ENCODE assay signal across 11 cellular contexts in genomic region chr1:178052650-178053461, GRCh38. TPM values are rescaled to one million over a fixed set of nuclear protein-coding genes. Genes with fewer than 3 reads are reported as not detected.
A peak's percentile ranks its signal among the peaks of the same experiment; 100 is the strongest.
DNase-seq lines count a peak whose midpoint lies in the region; TF ChIP-seq lines count a peak whose summit lies in the region.
"Had no signal": no experiment of that assay in that cellular context is flagged by ENCODE, and none has a peak within 500 bp of the region (broad histone marks: within the 10 kb centered on the region; RNA-seq: fewer than 3 reads in every experiment).

No MANE protein-coding gene starts in this region.

- DNase-seq in AG10803 (ENCODE audit: low read depth) (peak; percentile 69), NCI-H146 treated with DMSO at 0.1 percent for 48 hours (lab: John Stamatoyannopoulos, UW; ENCODE audit: unreplicated experiment) (peak; percentile 48), 8988T (no peak), NCI-H510A (lab: John Stamatoyannopoulos, UW) (no peak), NCI-H2107 (lab: John Stamatoyannopoulos, UW) (no peak), lower leg skin (ENCODE audit: low spot score in 2 of 2) (no peak)
- DNase-seq: activated CD8-positive, alpha-beta memory T cell treated with anti-CD3 and anti-CD28 coated beads, Interleukin-2, amount 10 ng/mL, durations not matched to agents 7 days and 5 days; cerebellar nuclear complex; kidney had no signal

- TF ChIP-seq POLR2A in lower leg skin (IDR thresholded peaks at IDR 0.05), result no peak

- 38 to 46% methylated on average over 10 of the region's 10 CpGs for WGBS in lower leg skin, 2 donors

- H3K9ac ChIP-seq in endocrine pancreas (ENCODE audit: control insufficient read depth, insufficient read depth, low read length) (no peak overlapping the region), mucosa of stomach (ENCODE audit: low read length) (peak overlapping the region; percentile 35)

- no peak for TF ChIP-seq CTCF in AG10803 (conservative IDR thresholded peaks at IDR 0.05; ENCODE audit: low read length)
- TF ChIP-seq CTCF in lower leg skin (IDR thresholded peaks at IDR 0.05), result no peak

- H3K36me3 ChIP-seq in endocrine pancreas (ENCODE audit: control insufficient read depth, insufficient read depth, low read length), result no peaks in the 10 kb centered on the region
- no peaks in the 10 kb centered on the region for H3K36me3 ChIP-seq in mucosa of stomach (ENCODE audit: control insufficient read depth, insufficient read depth, low read length)

- no peaks in the 10 kb centered on the region for H3K9me3 ChIP-seq in endocrine pancreas (ENCODE audit: control insufficient read depth, low read length)
- no peaks in the 10 kb centered on the region for H3K9me3 ChIP-seq in mucosa of stomach (ENCODE audit: control insufficient read depth, low read length)

- H3K4me3 ChIP-seq in AG10803 (ENCODE audit: low read length) (no peak overlapping the region), endocrine pancreas (ENCODE audit: control insufficient read depth, insufficient read depth, low read length) (peak overlapping the region; percentile 44), mucosa of stomach (ENCODE audit: low read length) (no peak overlapping the region), lower leg skin (ENCODE audit: low read depth, poor library complexity, severe bottlenecking) (no peak overlapping the region)

- intact Hi-C loops in lower leg skin (cut with DNase I; ENCODE audit: low total_unique reads), result no loop called here

- H3K4me1 ChIP-seq in endocrine pancreas (ENCODE audit: control insufficient read depth, insufficient read depth, low read length) (no peaks in the 10 kb centered on the region), mucosa of stomach (ENCODE audit: control insufficient read depth, insufficient read depth, low read length) (peaks cover 25% of the 10 kb centered on the region)

- no peaks in the 10 kb centered on the region for H3K27me3 ChIP-seq in endocrine pancreas (ENCODE audit: control insufficient read depth, insufficient read depth, low read length)
- no peaks in the 10 kb centered on the region for H3K27me3 ChIP-seq in mucosa of stomach (ENCODE audit: control insufficient read depth, insufficient read depth, low read length)

RNA-seq across cellular contexts. Expression of gene RASAL2, which starts 41.0 kb away (rescaled TPM):
- 10 to 100 TPM; 26.0 to 51.4 (median 31.0) TPM for total RNA-seq in lower leg skin
- total RNA-seq: activated CD8-positive, alpha-beta memory T cell treated with anti-CD3 and anti-CD28 coated beads, Interleukin-2, amount 10 ng/mL, durations not matched to agents 7 days and 5 days had no signal

Comparison
In these comparisons a context has a peak if more than half of its experiments do, and no peak if none do; other contexts are left out.
1. DNase-seq: peak in AG10803 (single experiment) and NCI-H146 treated with DMSO at 0.1 percent for 48 hours (single experiment); none in 8988T (single experiment), NCI-H510A (single experiment), NCI-H2107 (single experiment) and lower leg skin (0 of 2).